In the genomic region with DNA sequence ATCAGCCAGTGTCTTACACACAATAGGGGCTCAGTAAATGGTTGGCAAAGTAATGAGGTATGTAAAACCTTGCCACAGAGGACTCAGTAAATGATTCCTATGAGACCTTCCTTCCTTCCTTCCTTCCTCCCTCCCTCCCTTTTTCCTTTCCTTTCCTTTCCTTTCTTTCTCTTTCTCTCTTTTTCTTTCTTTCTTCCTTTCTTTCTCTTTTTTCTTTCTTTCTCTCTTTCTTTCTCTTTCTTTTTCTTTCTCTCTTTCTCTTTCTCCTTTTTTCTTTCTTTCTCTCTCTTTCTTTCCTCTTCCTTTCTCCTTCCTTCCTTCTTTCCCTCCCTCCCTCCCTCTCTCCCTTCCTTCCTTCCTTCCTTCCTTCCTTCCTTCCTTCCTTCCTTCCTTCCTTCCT, we compare ENCODE assay signal across 25 cellular contexts. TPM values are rescaled to one million over a fixed set of nuclear protein-coding genes. Genes with fewer than 3 reads are reported as not detected.
DNase-seq lines count a peak whose midpoint lies in the region; ATAC-seq, FAIRE-seq and TF ChIP-seq lines count a peak whose summit lies in the region.
"Had no signal": no experiment of that assay in that cellular context is flagged by ENCODE, and none has a peak within 500 bp of the region (broad histone marks: within the 10 kb centered on the region; RNA-seq: fewer than 3 reads in every experiment).

No MANE protein-coding gene starts in this region.

- H3K4me1 ChIP-seq in right lobe of liver, result no peaks in the 10 kb centered on the region
- 0 out of 2 replicates have a peak, but pooled peaks cover 9% of the 10 kb centered on the region for H3K4me1 ChIP-seq in HepG2 (ENCODE audit: insufficient read depth, low read length)
- no peaks in the 10 kb centered on the region for H3K4me1 ChIP-seq in HEK293 (ENCODE audit: control insufficient read depth, insufficient read depth, low read length)
- H3K4me1 ChIP-seq in K562 (replicated peaks in 1 of 2; ENCODE audit: control insufficient read depth in 2 of 2, insufficient read depth in 2 of 2, low read length in 2 of 2), result peaks cover 0 to 15% of the 10 kb centered on the region in 2 experiments; a peak in 2 of 5 replicates
- H3K4me1 ChIP-seq in MM.1S (ENCODE audit: low read length), result no peaks in the 10 kb centered on the region
- H3K4me1 ChIP-seq: A549, Caco-2 had no signal

- TF ChIP-seq CTCF in right lobe of liver (IDR thresholded peaks at IDR 0.05) (no peak), HepG2 (CRISPR knock-in tag; IDR thresholded peaks at IDR 0.05) (no peak), HEK293 (tag by site-specific recombination; IDR thresholded peaks at IDR 0.05) (no peak), K562 (IDR thresholded peaks at IDR 0.05 in 2 of 3, conservative IDR thresholded peaks at IDR 0.05 in 1 of 3; ENCODE audit: insufficient read depth in 2 of 3, low read depth in 1 of 3, low read length in 3 of 3) (no peak), MM.1S (IDR thresholded peaks at IDR 0.05; ENCODE audit: low read length) (no peak)

- H3K9ac ChIP-seq in HepG2 (ENCODE audit: insufficient read depth, low read depth, low read length) (no peak overlapping the region), K562 (ENCODE audit: insufficient read depth in 1 of 2, low read depth in 2 of 2, low read length in 2 of 2) (no peak overlapping the region), MM.1S (ENCODE audit: low read length) (no peak overlapping the region)
- H3K9ac ChIP-seq: BLaER1, GM23248 had no signal

- H3K4me2 ChIP-seq in HepG2 (ENCODE audit: low read depth, low read length) (no peak overlapping the region), K562 (ENCODE audit: insufficient read depth, low read length) (no peak overlapping the region), MM.1S (ENCODE audit: low read depth, low read length) (no peak overlapping the region)
- H3K4me2 ChIP-seq: A549 had no signal

- H3K4me3 ChIP-seq in right lobe of liver (no peak overlapping the region), HepG2 (replicated peaks in 1 of 3; ENCODE audit: insufficient read depth in 1 of 3, low read depth in 2 of 3, low read length in 3 of 3) (no peak overlapping the region), HEK293 (ENCODE audit: low read depth, low read length) (no peak overlapping the region), K562 (no peak overlapping the region), MM.1S (ENCODE audit: low read length) (no peak overlapping the region)
- H3K4me3 ChIP-seq: A549, BLaER1, GM12878, GM23248 had no signal

- H2AFZ ChIP-seq in HepG2 (ENCODE audit: low read length), result no peak overlapping the region
- H2AFZ ChIP-seq in K562 (ENCODE audit: low read depth, low read length), result no peak overlapping the region
- H2AFZ ChIP-seq in MM.1S (ENCODE audit: low read length), result no peak overlapping the region
- H2AFZ ChIP-seq: GM23248 had no signal

- no peak for ATAC-seq in right lobe of liver
- no peak for ATAC-seq in HepG2
- ATAC-seq in K562, result no peak
- ATAC-seq: CD8-positive, alpha-beta T cell had no signal

- H3K9me3 ChIP-seq in right lobe of liver, result no peaks in the 10 kb centered on the region
- H3K9me3 ChIP-seq in HepG2 (ENCODE audit: low read length), result no peaks in the 10 kb centered on the region
- H3K9me3 ChIP-seq in HEK293 (ENCODE audit: control insufficient read depth, insufficient read depth, low read depth, low read length), result no peaks in the 10 kb centered on the region
- no peaks in the 10 kb centered on the region for H3K9me3 ChIP-seq in K562 (replicated peaks; ENCODE audit: control insufficient read depth, insufficient read depth, low read depth, low read length)
- H3K9me3 ChIP-seq in MM.1S (replicated peaks; ENCODE audit: insufficient read depth, low read length), result no peaks in the 10 kb centered on the region
- H3K9me3 ChIP-seq: A549, BLaER1, Caco-2 had no signal

- H3K27ac ChIP-seq in right lobe of liver, result no peak overlapping the region
- no peak overlapping the region for H3K27ac ChIP-seq in HepG2 (ENCODE audit: extremely low read length, insufficient read depth, low read length)
- no peak overlapping the region for H3K27ac ChIP-seq in HEK293 (ENCODE audit: extremely low read depth, low read depth, low read length)
- H3K27ac ChIP-seq in K562 (ENCODE audit: extremely low read depth, low read depth, low read length), result no peak overlapping the region
- no peak overlapping the region for H3K27ac ChIP-seq in MM.1S (ENCODE audit: low read length)
- H3K27ac ChIP-seq: A549, BLaER1, C4-2B, GM23248 had no signal

- no peak for FAIRE-seq in HepG2 (lab: Jason Lieb, UNC)
- FAIRE-seq in K562 (lab: Jason Lieb, UNC), result no peak
- FAIRE-seq: A549, D721Med, GM12878, GM19239, H1 had no signal

- no peaks in the 10 kb centered on the region for H3K27me3 ChIP-seq in right lobe of liver
- H3K27me3 ChIP-seq in HepG2 (ENCODE audit: control insufficient read depth in 1 of 2, insufficient read depth in 2 of 2, low read length in 2 of 2), result peaks cover 3% of the 10 kb centered on the region in 2 experiments; a peak in 1 of 5 replicates
- H3K27me3 ChIP-seq in K562 (ENCODE audit: control insufficient read depth in 2 of 2, insufficient read depth in 2 of 2, low read length in 2 of 2), result peaks cover 0 to 8% of the 10 kb centered on the region in 2 experiments; a peak in 1 of 5 replicates
- H3K27me3 ChIP-seq in MM.1S (replicated peaks; ENCODE audit: insufficient read depth, low read length), result no peaks in the 10 kb centered on the region
- H3K27me3 ChIP-seq: BLaER1 had no signal

- no peaks in the 10 kb centered on the region for H3F3A ChIP-seq in MM.1S (ENCODE audit: insufficient read depth, low read length)

- TF ChIP-seq RAD21 in HepG2 (CRISPR knock-in tag; IDR thresholded peaks at IDR 0.05) (no peak), K562 (CRISPR knock-in tag; conservative IDR thresholded peaks at IDR 0.05 in 1 of 2, IDR thresholded peaks at IDR 0.05 in 1 of 2) (no peak)

- no peaks in the 10 kb centered on the region for H3K9me2 ChIP-seq in MM.1S (replicated peaks; ENCODE audit: insufficient read depth, low read length)

- POLR2A ChIA-PET in HepG2 (lab: Yijun Ruan, JAX), result no interaction called here
- POLR2A ChIA-PET in HEK293 (lab: Yijun Ruan, JAX), result no interaction called here
- POLR2A ChIA-PET in K562 (lab: Yijun Ruan, JAX), result interaction anchor here (0.7 kb wide), 1 partner anchor 217 kb away, joined by 3 read pairs; no protein-coding TSS in a partner anchor

- no peaks in the 10 kb centered on the region for H3K79me2 ChIP-seq in HepG2 (ENCODE audit: insufficient read depth, low read length)
- no peaks in the 10 kb centered on the region for H3K79me2 ChIP-seq in K562 (ENCODE audit: control insufficient read depth, insufficient read depth, low read length)
- H3K79me2 ChIP-seq in MM.1S (ENCODE audit: low read length), result no peaks in the 10 kb centered on the region

- peaks cover 0 to 61% (median 29%) of the 10 kb centered on the region in 4 donors for H3K36me3 ChIP-seq in right lobe of liver
- no peaks in the 10 kb centered on the region for H3K36me3 ChIP-seq in HepG2 (replicated peaks in 1 of 2; ENCODE audit: control insufficient read depth in 1 of 2, insufficient read depth in 2 of 2, low read length in 2 of 2)
- peaks cover 0 to 1% of the 10 kb centered on the region in 2 experiments; a peak in 1 of 3 replicates for H3K36me3 ChIP-seq in HEK293 (ENCODE audit: control insufficient read depth in 2 of 2, insufficient read depth in 1 of 2, low read length in 2 of 2)
- no peaks in the 10 kb centered on the region for H3K36me3 ChIP-seq in K562 (ENCODE audit: control insufficient read depth, insufficient read depth, low read length)
- no peaks in the 10 kb centered on the region for H3K36me3 ChIP-seq in MM.1S (replicated peaks; ENCODE audit: insufficient read depth, low read length)

- H4K20me1 ChIP-seq in HepG2 (ENCODE audit: insufficient read depth, low read length) (no peaks in the 10 kb centered on the region; the same call in 1 of the 2 replicates), K562 (replicated peaks; ENCODE audit: control insufficient read depth, insufficient read depth, low read length) (no peaks in the 10 kb centered on the region), MM.1S (ENCODE audit: insufficient read depth, low read length) (no peaks in the 10 kb centered on the region)
- H4K20me1 ChIP-seq: BLaER1 had no signal

- in situ Hi-C loops in HepG2 (cut with HindIII; ENCODE audit: extremely low pct_ligation_motif_present, low pct_unique_long_range_greater_than_20kb) (no loop called here), K562 (cut with MboI) (no loop called here)

- CTCF ChIA-PET in HepG2 (lab: Yijun Ruan, JAX; ENCODE audit: low intra/inter-chr PET ratio, low total read pairs), result no interaction called here
- CTCF ChIA-PET in HEK293 (lab: Yijun Ruan, JAX), result no interaction called here
- CTCF ChIA-PET in K562 (lab: Yijun Ruan, JAX; ENCODE audit: low intra/inter-chr PET ratio), result no interaction called here

- no peak for TF ChIP-seq EP300 in HepG2 (IDR thresholded peaks at IDR 0.05; ENCODE audit: low read depth in 2 of 2, low read length in 2 of 2)
- no peak for TF ChIP-seq EP300 in HepG2 (CRISPR knock-in tag; IDR thresholded peaks at IDR 0.05; ENCODE audit: borderline replicate concordance)
- no peak for TF ChIP-seq EP300 in K562 (IDR thresholded peaks at IDR 0.05; ENCODE audit: low read length)

- intact Hi-C loops in right lobe of liver (cut with DNase I), result no loop called here
- intact Hi-C loops in HepG2 (cut with micrococcal nuclease; ENCODE audit: unreplicated experiment), result no loop called here
- intact Hi-C loops in K562 (cut with micrococcal nuclease), result no loop called here

- DNase-seq in right lobe of liver, result no peak
- DNase-seq in HepG2 (ENCODE audit: low spot score), result no peak
- no peak for DNase-seq in K562 (ENCODE audit: extremely low read depth in 1 of 4, low spot score in 3 of 4)
- no peak for DNase-seq in kidney tubule cell (ENCODE audit: low spot score)
- no peak for DNase-seq in MM.1S
- DNase-seq: 8988T; Caco-2; CD4-positive, CD25-positive, alpha-beta regulatory T cell; CD8-positive, alpha-beta T cell; DMS 273 treated with DMSO at 0.1 percent for 48 hours; DMS79; EL; GDM1; GM23248; H7; HCEC 1CT had no signal

- BruUV-seq in HepG2 (replicated peaks; lab: Mats Ljungman, UMichigan), result no TSS peak
- BruUV-seq in K562 (replicated peaks; lab: Mats Ljungman, UMichigan), result no TSS peak

- TF ChIP-seq POLR2A in right lobe of liver (IDR thresholded peaks at IDR 0.05) (peak; percentile 51), HepG2 (IDR thresholded peaks at IDR 0.05; ENCODE audit: insufficient read depth in 1 of 2, low read depth in 2 of 2, low read length in 2 of 2) (no peak), K562 (conservative IDR thresholded peaks at IDR 0.05) (no peak)

- no peaks in the 10 kb centered on the region for H3K9me1 ChIP-seq in K562 (ENCODE audit: control insufficient read depth, insufficient read depth, low read length)

RNA-seq across cellular contexts. Expression of a gene that starts 7.5 kb away (rescaled TPM):
- total RNA-seq in right lobe of liver (100 to 1,000 TPM; 208 to 722 (median 309) TPM), HepG2 (2016; rRNA removed; fragmentation: Illumina TruSeq; extraction: Trizol) (not detected in 2 replicates), K562 (2014; rRNA removed) (0.24 TPM in 1 of 2 replicates, not detected in the other), K562 (2014; rRNA removed; fragmentation: Illumina TruSeq; extraction: Trizol) (0.07 TPM in 1 of 2 replicates, not detected in the other), K562 (2015; rRNA removed; fragmentation: Illumina TruSeq; extraction: Trizol) (0.60 and 1.1 TPM in 2 replicates), K562 (2021) (0.18 and 0.22 TPM in 2 replicates)
- not detected in 2 replicates for total RNA-seq in HepG2 (2016; cell fraction: cytosol; rRNA removed; fragmentation: Illumina TruSeq; extraction: Trizol; ENCODE audit: low read depth)
- not detected in 2 replicates for total RNA-seq in HepG2 (2016; cell fraction: insoluble cytoplasmic fraction; rRNA removed; fragmentation: Illumina TruSeq; extraction: Trizol)
- not detected in 2 replicates for total RNA-seq in HepG2 (2016; cell fraction: membrane; rRNA removed; fragmentation: Illumina TruSeq; extraction: Trizol)
- not detected in 2 replicates for total RNA-seq in HepG2 (2016; cell fraction: nucleus; rRNA removed; fragmentation: Illumina TruSeq; extraction: Trizol)
- polyA plus RNA-seq in HepG2 (2011; rRNA removed) (not detected in 2 replicates), K562 (2011; rRNA removed) (0.07 TPM in 1 of 2 replicates, not detected in the other), K562 (2014; fragmentation: Illumina TruSeq; extraction: Trizol) (0.09 and 0.10 TPM in 2 replicates), K562 (2014; fragmentation: Nextera tagmentation; extraction: Ambion mirVana) (under 1 TPM; 0.07 to 0.23 TPM), K562 (2014; rRNA removed) (0.15 and 0.30 TPM in 2 replicates)
- not detected in 2 replicates for polyA plus RNA-seq in HepG2 (2011; cell fraction: cytosol; rRNA removed)
- polyA plus RNA-seq in HepG2 (2011; cell fraction: nucleus; rRNA removed), result not detected in 2 replicates
- not detected in 2 replicates for polyA plus RNA-seq in HepG2 (2012)
- polyA plus RNA-seq in HepG2 (2016; cell fraction: cytosol; fragmentation: Illumina TruSeq; extraction: Trizol; ENCODE audit: low read depth), result not detected in 2 replicates
- not detected in 2 replicates for polyA plus RNA-seq in HepG2 (2016; cell fraction: insoluble cytoplasmic fraction; fragmentation: Illumina TruSeq; extraction: Trizol; ENCODE audit: low read depth)
- polyA plus RNA-seq in HepG2 (2016; cell fraction: membrane; fragmentation: Illumina TruSeq; extraction: Trizol; ENCODE audit: low read depth), result not detected in 2 replicates
- polyA plus RNA-seq in HepG2 (2016; cell fraction: nucleus; fragmentation: Illumina TruSeq; extraction: Trizol; ENCODE audit: insufficient read depth, low read depth), result not detected in 2 replicates
- polyA minus RNA-seq in HepG2 (2011; rRNA and poly(A)+ RNA removed; ENCODE audit: low replicate concordance), result not detected in 2 replicates
- not detected in 2 replicates for polyA minus RNA-seq in HepG2 (2011; cell fraction: cytosol; rRNA and poly(A)+ RNA removed)
- polyA minus RNA-seq in HepG2 (2011; cell fraction: nucleus; rRNA and poly(A)+ RNA removed), result not detected in 2 replicates
- total RNA-seq in K562 (2011; cell fraction: chromatin; rRNA removed; ENCODE audit: low replicate concordance), result not detected in 2 replicates
- not detected in 2 replicates for total RNA-seq in K562 (2011; cell fraction: nucleolus; rRNA removed)
- not detected in 2 replicates for total RNA-seq in K562 (2011; cell fraction: nucleoplasm; rRNA removed)
- polyA plus RNA-seq in K562 (2011; cell fraction: cytosol; rRNA removed), result 0.10 TPM in 1 of 2 replicates, not detected in the other
- 0.48 TPM in 1 of 2 replicates, not detected in the other for polyA plus RNA-seq in K562 (2011; cell fraction: nucleus; rRNA removed)
- 0.22 and 0.34 TPM in 2 replicates for polyA plus RNA-seq in K562 (2012)
- not detected in 2 replicates for polyA minus RNA-seq in K562 (2011; rRNA and poly(A)+ RNA removed)
- polyA minus RNA-seq in K562 (2011; cell fraction: cytosol; rRNA and poly(A)+ RNA removed), result not detected in 2 replicates
- not detected in 2 replicates for polyA minus RNA-seq in K562 (2011; cell fraction: nucleus; rRNA and poly(A)+ RNA removed)
- total RNA-seq: B cell; Caco-2; CD4-positive, CD25-positive, alpha-beta regulatory T cell; CD8-positive, alpha-beta T cell; GM23248; H1 had no signal
- polyA plus RNA-seq: CD4-positive, CD25-positive, alpha-beta regulatory T cell; GM12878; GM23248 had no signal

RNA-seq across cellular contexts. Expression of a gene that starts 26.0 kb away (rescaled TPM):
- total RNA-seq in right lobe of liver (10 to 100 TPM; 25.5 to 85.7 (median 32.3) TPM), HepG2 (2016; rRNA removed; fragmentation: Illumina TruSeq; extraction: Trizol) (1.2 and 1.3 TPM in 2 replicates), K562 (2014; rRNA removed) (7.4 and 9.1 TPM in 2 replicates), K562 (2014; rRNA removed; fragmentation: Illumina TruSeq; extraction: Trizol) (1.1 and 1.7 TPM in 2 replicates), K562 (2015; rRNA removed; fragmentation: Illumina TruSeq; extraction: Trizol) (6.3 and 7.8 TPM in 2 replicates), K562 (2021) (8.4 and 9.1 TPM in 2 replicates)
- total RNA-seq in HepG2 (2016; cell fraction: cytosol; rRNA removed; fragmentation: Illumina TruSeq; extraction: Trizol; ENCODE audit: low read depth), result 0.79 and 1.7 TPM in 2 replicates
- 1.2 and 1.7 TPM in 2 replicates for total RNA-seq in HepG2 (2016; cell fraction: insoluble cytoplasmic fraction; rRNA removed; fragmentation: Illumina TruSeq; extraction: Trizol)
- 1.1 and 2.0 TPM in 2 replicates for total RNA-seq in HepG2 (2016; cell fraction: membrane; rRNA removed; fragmentation: Illumina TruSeq; extraction: Trizol)
- 1.4 and 2.0 TPM in 2 replicates for total RNA-seq in HepG2 (2016; cell fraction: nucleus; rRNA removed; fragmentation: Illumina TruSeq; extraction: Trizol)
- polyA plus RNA-seq in HepG2 (2011; rRNA removed) (1.7 and 2.9 TPM in 2 replicates), K562 (2011; rRNA removed) (9.8 and 10.9 TPM in 2 replicates), K562 (2014; fragmentation: Illumina TruSeq; extraction: Trizol) (3.0 and 7.1 TPM in 2 replicates), K562 (2014; fragmentation: Nextera tagmentation; extraction: Ambion mirVana) (1 to 10 TPM in 1 of 2 experiments, under 1 TPM in 1; 0.31 to 2.0 TPM), K562 (2014; rRNA removed) (11.0 and 13.4 TPM in 2 replicates)
- polyA plus RNA-seq in HepG2 (2011; cell fraction: cytosol; rRNA removed), result 1.9 and 3.2 TPM in 2 replicates
- polyA plus RNA-seq in HepG2 (2011; cell fraction: nucleus; rRNA removed), result 1.6 and 2.0 TPM in 2 replicates
- polyA plus RNA-seq in HepG2 (2012), result 0.92 and 1.3 TPM in 2 replicates
- 1.1 and 1.5 TPM in 2 replicates for polyA plus RNA-seq in HepG2 (2016; cell fraction: cytosol; fragmentation: Illumina TruSeq; extraction: Trizol; ENCODE audit: low read depth)
- 2.4 and 3.5 TPM in 2 replicates for polyA plus RNA-seq in HepG2 (2016; cell fraction: insoluble cytoplasmic fraction; fragmentation: Illumina TruSeq; extraction: Trizol; ENCODE audit: low read depth)
- 0.64 and 0.90 TPM in 2 replicates for polyA plus RNA-seq in HepG2 (2016; cell fraction: membrane; fragmentation: Illumina TruSeq; extraction: Trizol; ENCODE audit: low read depth)
- 1.9 and 2.9 TPM in 2 replicates for polyA plus RNA-seq in HepG2 (2016; cell fraction: nucleus; fragmentation: Illumina TruSeq; extraction: Trizol; ENCODE audit: insufficient read depth, low read depth)
- 1.1 and 6.5 TPM in 2 replicates for polyA minus RNA-seq in HepG2 (2011; rRNA and poly(A)+ RNA removed; ENCODE audit: low replicate concordance)
- polyA minus RNA-seq in HepG2 (2011; cell fraction: cytosol; rRNA and poly(A)+ RNA removed), result 0.99 and 1.4 TPM in 2 replicates
- polyA minus RNA-seq in HepG2 (2011; cell fraction: nucleus; rRNA and poly(A)+ RNA removed), result 1.5 TPM in 2 replicates
- total RNA-seq in K562 (2011; cell fraction: chromatin; rRNA removed; ENCODE audit: low replicate concordance), result 3.2 and 9.7 TPM in 2 replicates
- total RNA-seq in K562 (2011; cell fraction: nucleolus; rRNA removed), result 6.1 and 7.5 TPM in 2 replicates
- 7.0 and 15.4 TPM in 2 replicates for total RNA-seq in K562 (2011; cell fraction: nucleoplasm; rRNA removed)
- polyA plus RNA-seq in K562 (2011; cell fraction: cytosol; rRNA removed), result 13.4 and 29.5 TPM in 2 replicates
- 5.6 and 8.8 TPM in 2 replicates for polyA plus RNA-seq in K562 (2011; cell fraction: nucleus; rRNA removed)
- polyA plus RNA-seq in K562 (2012), result 15.2 and 23.6 TPM in 2 replicates
- 2.8 and 3.7 TPM in 2 replicates for polyA minus RNA-seq in K562 (2011; rRNA and poly(A)+ RNA removed)
- polyA minus RNA-seq in K562 (2011; cell fraction: cytosol; rRNA and poly(A)+ RNA removed), result 5.2 and 5.9 TPM in 2 replicates
- polyA minus RNA-seq in K562 (2011; cell fraction: nucleus; rRNA and poly(A)+ RNA removed), result 5.4 and 6.6 TPM in 2 replicates
- total RNA-seq: CD4-positive, CD25-positive, alpha-beta regulatory T cell; CD8-positive, alpha-beta T cell had no signal

RNA-seq across cellular contexts. Expression of a gene that starts 37.8 kb away (rescaled TPM):
- total RNA-seq in right lobe of liver, result 10 to 100 TPM; 18.4 to 34.1 (median 28.8) TPM
- total RNA-seq in HepG2 (2016; rRNA removed; fragmentation: Illumina TruSeq; extraction: Trizol), result 5.5 and 8.5 TPM in 2 replicates
- total RNA-seq in HepG2 (2016; cell fraction: cytosol; rRNA removed; fragmentation: Illumina TruSeq; extraction: Trizol; ENCODE audit: low read depth), result 0.81 and 0.88 TPM in 2 replicates
- total RNA-seq in HepG2 (2016; cell fraction: insoluble cytoplasmic fraction; rRNA removed; fragmentation: Illumina TruSeq; extraction: Trizol), result 7.0 and 7.8 TPM in 2 replicates
- total RNA-seq in HepG2 (2016; cell fraction: membrane; rRNA removed; fragmentation: Illumina TruSeq; extraction: Trizol), result 2.5 and 3.2 TPM in 2 replicates
- total RNA-seq in HepG2 (2016; cell fraction: nucleus; rRNA removed; fragmentation: Illumina TruSeq; extraction: Trizol), result 15.0 and 17.9 TPM in 2 replicates
- 6.7 and 9.2 TPM in 2 replicates for polyA plus RNA-seq in HepG2 (2011; rRNA removed)
- 8.0 and 9.7 TPM in 2 replicates for polyA plus RNA-seq in HepG2 (2011; cell fraction: cytosol; rRNA removed)
- 11.1 and 13.1 TPM in 2 replicates for polyA plus RNA-seq in HepG2 (2011; cell fraction: nucleus; rRNA removed)
- 10.7 and 11.6 TPM in 2 replicates for polyA plus RNA-seq in HepG2 (2012)
- polyA plus RNA-seq in HepG2 (2016; cell fraction: cytosol; fragmentation: Illumina TruSeq; extraction: Trizol; ENCODE audit: low read depth), result 1.7 and 1.8 TPM in 2 replicates
- 7.6 and 10.5 TPM in 2 replicates for polyA plus RNA-seq in HepG2 (2016; cell fraction: insoluble cytoplasmic fraction; fragmentation: Illumina TruSeq; extraction: Trizol; ENCODE audit: low read depth)
- 2.6 and 3.9 TPM in 2 replicates for polyA plus RNA-seq in HepG2 (2016; cell fraction: membrane; fragmentation: Illumina TruSeq; extraction: Trizol; ENCODE audit: low read depth)
- 33.1 and 37.0 TPM in 2 replicates for polyA plus RNA-seq in HepG2 (2016; cell fraction: nucleus; fragmentation: Illumina TruSeq; extraction: Trizol; ENCODE audit: insufficient read depth, low read depth)
- 12.2 and 26.0 TPM in 2 replicates for polyA minus RNA-seq in HepG2 (2011; rRNA and poly(A)+ RNA removed; ENCODE audit: low replicate concordance)
- 14.8 and 15.8 TPM in 2 replicates for polyA minus RNA-seq in HepG2 (2011; cell fraction: cytosol; rRNA and poly(A)+ RNA removed)
- 5.7 and 7.3 TPM in 2 replicates for polyA minus RNA-seq in HepG2 (2011; cell fraction: nucleus; rRNA and poly(A)+ RNA removed)
- total RNA-seq in K562 (2011; cell fraction: chromatin; rRNA removed; ENCODE audit: low replicate concordance), result 26.2 and 43.8 TPM in 2 replicates
- 42.6 and 46.5 TPM in 2 replicates for total RNA-seq in K562 (2011; cell fraction: nucleolus; rRNA removed)
- total RNA-seq in K562 (2011; cell fraction: nucleoplasm; rRNA removed), result 41.1 and 61.7 TPM in 2 replicates
- 7.2 and 9.1 TPM in 2 replicates for total RNA-seq in K562 (2014; rRNA removed)
- 1.3 and 2.4 TPM in 2 replicates for total RNA-seq in K562 (2014; rRNA removed; fragmentation: Illumina TruSeq; extraction: Trizol)
- total RNA-seq in K562 (2015; rRNA removed; fragmentation: Illumina TruSeq; extraction: Trizol), result 4.1 and 4.4 TPM in 2 replicates
- total RNA-seq in K562 (2021), result 33.1 and 37.4 TPM in 2 replicates
- 5.5 and 7.8 TPM in 2 replicates for polyA plus RNA-seq in K562 (2011; rRNA removed)
- polyA plus RNA-seq in K562 (2011; cell fraction: cytosol; rRNA removed), result 11.4 and 15.3 TPM in 2 replicates
- polyA plus RNA-seq in K562 (2011; cell fraction: nucleus; rRNA removed), result 8.5 and 11.2 TPM in 2 replicates
- 18.7 and 28.0 TPM in 2 replicates for polyA plus RNA-seq in K562 (2012)
- polyA plus RNA-seq in K562 (2014; fragmentation: Illumina TruSeq; extraction: Trizol), result 31.3 and 33.7 TPM in 2 replicates
- polyA plus RNA-seq in K562 (2014; fragmentation: Nextera tagmentation; extraction: Ambion mirVana), result 1 to 10 TPM; 5.0 to 6.0 TPM
- polyA plus RNA-seq in K562 (2014; rRNA removed), result 16.4 and 17.6 TPM in 2 replicates
- 7.4 and 11.0 TPM in 2 replicates for polyA minus RNA-seq in K562 (2011; rRNA and poly(A)+ RNA removed)
- 21.5 and 26.5 TPM in 2 replicates for polyA minus RNA-seq in K562 (2011; cell fraction: cytosol; rRNA and poly(A)+ RNA removed)
- polyA minus RNA-seq in K562 (2011; cell fraction: nucleus; rRNA and poly(A)+ RNA removed), result 6.9 and 7.3 TPM in 2 replicates

Comparison
In these comparisons a context has a peak if more than half of its experiments do, and no peak if none do; other contexts are left out.
1. RNA of a gene that starts 7.5 kb away (total RNA-seq): 208 to 722 TPM in right lobe of liver; 0.07 to 1.1 TPM in K562 and not detected in HepG2; every median in the first group is over 10 times any median in the second.